ENCODE assay signal across 1 cellular context in genomic region chr13:98396071-98396710, GRCh38.
TF ChIP-seq lines count a peak whose summit lies in the region.

No MANE protein-coding gene starts in this region.

TF ChIP-seq in SK-N-SH treated with all-trans-retinoic acid at 6 μM for 48 hours, 23 proteins besides CTCF, POLR2A, EP300 and RAD21 (continued from another document):
- no peak for TF ChIP-seq TSHZ2 (CRISPR knock-in tag; IDR thresholded peaks at IDR 0.05)
